Comparison of ENCODE assay signal across 9 cellular contexts in genomic region chr6:81233990-81234389, GRCh38.
"Had no signal": no experiment of that assay in that cellular context is flagged by ENCODE, and none has a peak within 500 bp of the region (broad histone marks: within the 10 kb centered on the region; RNA-seq: fewer than 3 reads in every experiment).

No MANE protein-coding gene starts in this region.

- H2AFZ ChIP-seq: GM23248 had no signal

- H3K4me3 Mint-ChIP-seq: HFFc6 had no signal

- H3K9me3 Mint-ChIP-seq: HFFc6 had no signal

- H3K9ac ChIP-seq: GM23248 had no signal

- H3K9me3 ChIP-seq: HAP-1 had no signal

- H3K27ac Mint-ChIP-seq: HFFc6 had no signal

- ATAC-seq: HCT116, K562 had no signal

- H3K4me3 ChIP-seq: GM23248, HAP-1, K562 had no signal

- H3K4me1 ChIP-seq: HAP-1 had no signal

- H3K36me3 ChIP-seq: HAP-1 had no signal

- DNase-seq: GM23248, GOT3, H7, HFFc6, IMR-90, KG1 had no signal

- H3K27ac ChIP-seq: GM23248 had no signal
